ENCODE assay signal across 10 cellular contexts in genomic region chr11:2387266-2387982, GRCh38. TPM values are rescaled to one million over a fixed set of nuclear protein-coding genes. Genes with fewer than 3 reads are reported as not detected.
A peak's percentile ranks its signal among the peaks of the same experiment; 100 is the strongest.
DNase-seq lines count a peak whose midpoint lies in the region; ATAC-seq and TF ChIP-seq lines count a peak whose summit lies in the region.
"Had no signal": no experiment of that assay in that cellular context is flagged by ENCODE, and none has a peak within 500 bp of the region (broad histone marks: within the 10 kb centered on the region; RNA-seq: fewer than 3 reads in every experiment).

No MANE protein-coding gene starts in this region.

- peaks cover 25 to 54% (median 50%) of the 10 kb centered on the region in 3 donors for H3K4me1 Mint-ChIP-seq in IgD-negative memory B cell
- peaks cover 32 to 48% of the 10 kb centered on the region in 2 donors for H3K4me1 Mint-ChIP-seq in natural killer cell treated with Interleukin-12 subunit alpha and Interleukin-12 subunit beta and Interleukin-15 and Interleukin-18, amount 100 ng/mL, for 72 hours (ENCODE audit: low read depth in 2 of 2)

- no peaks in the 10 kb centered on the region for H3K9me3 ChIP-seq in duodenal mucosa (ENCODE audit: control insufficient read depth in 1 of 2, low read length in 2 of 2)
- H3K9me3 ChIP-seq in body of pancreas: no peaks in the 10 kb centered on the region

- peak; percentile 68 to 71 for ATAC-seq in natural killer cell treated with Interleukin-12 subunit alpha and Interleukin-12 subunit beta and Interleukin-15 and Interleukin-18, amount 100 ng/mL, for 72 hours
- ATAC-seq in foreskin keratinocyte (no peak), body of pancreas (no peak)

- H3K4me1 ChIP-seq in duodenal mucosa (ENCODE audit: control insufficient read depth in 1 of 2, insufficient read depth in 2 of 2, low read length in 2 of 2): peaks cover 63 to 73% of the 10 kb centered on the region in 2 donors
- peaks cover 15% of the 10 kb centered on the region for H3K4me1 ChIP-seq in foreskin keratinocyte
- H3K4me1 ChIP-seq in body of pancreas: peaks cover 73% of the 10 kb centered on the region

- TF ChIP-seq POLR2A in erythroblast (IDR thresholded peaks at IDR 0.05; ENCODE audit: low read length): no peak
- TF ChIP-seq POLR2A in body of pancreas (IDR thresholded peaks at IDR 0.05): no peak

- TF ChIP-seq CTCF in foreskin keratinocyte (conservative IDR thresholded peaks at IDR 0.05) (no peak), body of pancreas (IDR thresholded peaks at IDR 0.05) (no peak)

- intact Hi-C loops in body of pancreas (cut with DNase I): no loop called here

- peak overlapping the region; percentile 73 to 89 (median 83) for H3K27ac Mint-ChIP-seq in IgD-negative memory B cell
- peak overlapping the region in 1 of 2 donors; percentile 39 for H3K27ac Mint-ChIP-seq in natural killer cell treated with Interleukin-12 subunit alpha and Interleukin-12 subunit beta and Interleukin-15 and Interleukin-18, amount 100 ng/mL, for 72 hours

- peak overlapping the region in 1 of 2 donors; percentile 18 for H3K9ac ChIP-seq in duodenal mucosa (ENCODE audit: low read depth in 1 of 2, low read length in 2 of 2)

- 64 to 76% methylated on average over 6 to 14 of the region's 14 CpGs for WGBS in body of pancreas, 2 donors

- peaks cover 3 to 5% of the 10 kb centered on the region in 2 donors for H3K36me3 ChIP-seq in duodenal mucosa (ENCODE audit: control insufficient read depth in 1 of 2, insufficient read depth in 2 of 2, low read length in 2 of 2)
- H3K36me3 ChIP-seq in body of pancreas (replicated peaks in 1 of 2; ENCODE audit: insufficient read depth in 1 of 2, low read depth in 2 of 2): no peaks in the 10 kb centered on the region

- H3K27ac ChIP-seq in duodenal mucosa (ENCODE audit: low read depth, low read length) (peak overlapping the region; percentile 58), foreskin keratinocyte (no peak overlapping the region), body of pancreas (peak overlapping the region in 2 of 4 donors; percentile 34 to 43)

- H3K4me3 ChIP-seq in duodenal mucosa (ENCODE audit: low read depth in 1 of 2, low read length in 2 of 2) (peak overlapping the region in 1 of 2 donors; percentile 28), body of pancreas (no peak overlapping the region)

- no peaks in the 10 kb centered on the region for H3K36me3 Mint-ChIP-seq in IgD-negative memory B cell
- no peaks in the 10 kb centered on the region for H3K36me3 Mint-ChIP-seq in natural killer cell treated with Interleukin-12 subunit alpha and Interleukin-12 subunit beta and Interleukin-15 and Interleukin-18, amount 100 ng/mL, for 72 hours

- H3K4me3 Mint-ChIP-seq in IgD-negative memory B cell: peak overlapping the region; percentile 85 to 96 (median 87)
- H3K4me3 Mint-ChIP-seq in natural killer cell treated with Interleukin-12 subunit alpha and Interleukin-12 subunit beta and Interleukin-15 and Interleukin-18, amount 100 ng/mL, for 72 hours: peak overlapping the region; percentile 47

- DNase-seq in Ammon's horn (ENCODE audit: low spot score): peak; percentile 80
- no peak for DNase-seq in natural killer cell treated with Interleukin-12 subunit alpha and Interleukin-12 subunit beta and Interleukin-15 and Interleukin-18, amount 100 ng/mL, for 72 hours (ENCODE audit: low spot score)
- DNase-seq in NCI-H2107 (lab: John Stamatoyannopoulos, UW): no peak
- no peak for DNase-seq in foreskin keratinocyte
- no peak for DNase-seq in erythroblast (lab: John Stamatoyannopoulos, UW)
- no peak for DNase-seq in body of pancreas
- DNase-seq: NCI-H1694 treated with DMSO at 0.1 percent for 48 hours had no signal

- no peaks in the 10 kb centered on the region for H3K27me3 ChIP-seq in duodenal mucosa (ENCODE audit: control insufficient read depth in 1 of 2, insufficient read depth in 2 of 2, low read length in 2 of 2)
- H3K27me3 ChIP-seq in foreskin keratinocyte: no peaks in the 10 kb centered on the region
- no peaks in the 10 kb centered on the region for H3K27me3 ChIP-seq in body of pancreas

- no peaks in the 10 kb centered on the region for H3K27me3 Mint-ChIP-seq in IgD-negative memory B cell
- no peaks in the 10 kb centered on the region for H3K27me3 Mint-ChIP-seq in natural killer cell treated with Interleukin-12 subunit alpha and Interleukin-12 subunit beta and Interleukin-15 and Interleukin-18, amount 100 ng/mL, for 72 hours

- H3K9me3 Mint-ChIP-seq in IgD-negative memory B cell: no peaks in the 10 kb centered on the region
- no peaks in the 10 kb centered on the region for H3K9me3 Mint-ChIP-seq in natural killer cell treated with Interleukin-12 subunit alpha and Interleukin-12 subunit beta and Interleukin-15 and Interleukin-18, amount 100 ng/mL, for 72 hours

RNA-seq across cellular contexts. Expression of gene CD81, which starts 10.3 kb away (rescaled TPM):
- 195 TPM for polyA plus RNA-seq in IgD-negative memory B cell
- 100 to 1,000 TPM; 306 to 322 TPM for total RNA-seq in natural killer cell treated with Interleukin-12 subunit alpha and Interleukin-12 subunit beta and Interleukin-15 and Interleukin-18, amount 100 ng/mL, for 72 hours
- 240 and 248 TPM in 2 replicates for total RNA-seq in foreskin keratinocyte
- 454 and 491 TPM in 2 replicates for polyA plus RNA-seq in foreskin keratinocyte
- 100 to 1,000 TPM; 217 to 332 TPM for total RNA-seq in body of pancreas

RNA-seq across cellular contexts. Expression of gene TSSC4, which starts 13.1 kb away (rescaled TPM):
- polyA plus RNA-seq in IgD-negative memory B cell (86.8 TPM), foreskin keratinocyte (58.5 and 64.5 TPM in 2 replicates)
- total RNA-seq in natural killer cell treated with Interleukin-12 subunit alpha and Interleukin-12 subunit beta and Interleukin-15 and Interleukin-18, amount 100 ng/mL, for 72 hours: 10 to 100 TPM; 66.0 to 98.2 TPM
- total RNA-seq in foreskin keratinocyte (66.7 and 70.1 TPM in 2 replicates), body of pancreas (10 to 100 TPM; 21.5 to 25.7 TPM)

RNA-seq across cellular contexts. Expression of gene TRPM5, which starts 56.9 kb away (rescaled TPM):
- not detected for polyA plus RNA-seq in IgD-negative memory B cell
- total RNA-seq in natural killer cell treated with Interleukin-12 subunit alpha and Interleukin-12 subunit beta and Interleukin-15 and Interleukin-18, amount 100 ng/mL, for 72 hours: not detected
- not detected in 2 replicates for total RNA-seq in foreskin keratinocyte
- not detected in 2 replicates for polyA plus RNA-seq in foreskin keratinocyte
- total RNA-seq in body of pancreas: 1 to 10 TPM in 1 of 2 donors, under 1 TPM in 1; under 0.01 to 2.6 TPM
- total RNA-seq: dermis microvascular lymphatic vessel endothelial cell had no signal

RNA-seq across cellular contexts. Expression of gene KCNQ1, which starts 57.4 kb away (rescaled TPM):
- polyA plus RNA-seq in IgD-negative memory B cell (20.5 TPM), foreskin keratinocyte (not detected in 2 replicates)
- total RNA-seq in natural killer cell treated with Interleukin-12 subunit alpha and Interleukin-12 subunit beta and Interleukin-15 and Interleukin-18, amount 100 ng/mL, for 72 hours: 1 to 10 TPM in 1 of 2 donors, under 1 TPM in 1; 0.19 to 1.4 TPM
- total RNA-seq in foreskin keratinocyte (not detected in 2 replicates), body of pancreas (10 to 100 TPM; 38.9 to 46.1 TPM)

Comparison
In these comparisons a context has a peak if more than half of its experiments do, and no peak if none do; other contexts are left out.
1. ATAC-seq: peak in natural killer cell treated with Interleukin-12 subunit alpha and Interleukin-12 subunit beta and Interleukin-15 and Interleukin-18, amount 100 ng/mL, for 72 hours (2 of 2); none in foreskin keratinocyte (single experiment) and body of pancreas (single experiment).